15 cellular contexts compared by ENCODE assay signal in the genomic region with DNA sequence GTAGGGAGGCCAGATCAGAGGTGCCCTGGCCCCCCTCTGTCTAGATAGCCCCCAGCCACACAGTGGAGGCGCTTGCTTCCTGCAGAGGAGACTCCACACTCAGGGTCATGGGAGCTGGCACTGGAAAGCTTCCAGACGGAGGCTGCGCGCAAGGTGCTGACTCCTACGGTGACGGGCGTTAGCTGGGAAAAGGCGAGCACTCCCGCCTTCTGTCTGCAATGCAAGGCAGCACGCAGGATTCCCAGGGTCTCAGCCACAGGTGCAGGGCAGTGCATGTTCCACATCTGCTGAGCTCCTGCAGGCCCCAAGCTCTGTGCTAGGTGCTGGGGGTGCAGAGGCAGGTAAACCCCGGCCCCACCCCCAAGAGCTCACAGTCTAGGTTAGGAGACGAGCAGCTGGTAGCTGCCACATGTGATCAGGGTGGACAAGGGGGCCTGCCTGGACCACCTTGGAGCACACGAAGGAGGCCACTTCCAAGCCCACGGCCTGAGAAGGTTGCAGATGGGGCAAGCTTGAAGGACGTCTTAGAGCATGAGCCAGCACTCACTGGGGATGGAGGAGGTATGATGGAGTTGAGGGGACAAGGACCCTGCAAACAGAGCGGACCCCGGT.
DNase-seq lines count a peak whose midpoint lies in the region; ATAC-seq and TF ChIP-seq lines count a peak whose summit lies in the region.
"Had no signal": no experiment of that assay in that cellular context is flagged by ENCODE, and none has a peak within 500 bp of the region (broad histone marks: within the 10 kb centered on the region; RNA-seq: fewer than 3 reads in every experiment).

No MANE protein-coding gene starts in this region.

- intact Hi-C loops in PC-3 (cut with micrococcal nuclease), result no loop called here
- intact Hi-C loops in lower lobe of right lung (cut with DNase I), result no loop called here
- intact Hi-C loops in spleen (cut with DNase I; ENCODE audit: low total_unique reads), result no loop called here

- H3K9ac ChIP-seq in PC-3 (ENCODE audit: low read length), result no peak overlapping the region
- H3K9ac ChIP-seq: BLaER1 had no signal

- H3K4me2 ChIP-seq in PC-3 (ENCODE audit: low read length), result no peak overlapping the region
- H3K4me2 ChIP-seq: BLaER1 had no signal

- TF ChIP-seq CTCF in PC-3 (conservative IDR thresholded peaks at IDR 0.05; ENCODE audit: low read depth, low read length) (no peak), lower lobe of right lung (IDR thresholded peaks at IDR 0.05) (no peak), spleen (IDR thresholded peaks at IDR 0.05 in 8 of 11, conservative IDR thresholded peaks at IDR 0.05 in 3 of 11) (no peak), GM10266 (IDR thresholded peaks at IDR 0.05; ENCODE audit: control insufficient read depth, insufficient read depth, low read depth, missing control alignments) (no peak)

- no peaks in the 10 kb centered on the region for H3K36me3 ChIP-seq in PC-3 (ENCODE audit: low read depth, low read length)
- H3K36me3 ChIP-seq in lower lobe of right lung, result no peaks in the 10 kb centered on the region
- no peaks in the 10 kb centered on the region for H3K36me3 ChIP-seq in spleen
- H3K36me3 ChIP-seq: BLaER1, MG63 had no signal

- no peak overlapping the region for H3K27ac ChIP-seq in PC-3 (ENCODE audit: low read length)
- H3K27ac ChIP-seq in lower lobe of right lung, result no peak overlapping the region
- no peak overlapping the region for H3K27ac ChIP-seq in spleen
- H3K27ac ChIP-seq: 22Rv1, BLaER1 had no signal

- no peaks in the 10 kb centered on the region for H3K9me2 ChIP-seq in PC-3 (replicated peaks; ENCODE audit: low read length)

- DNase-seq in NCI-H748 (lab: John Stamatoyannopoulos, UW; ENCODE audit: unreplicated experiment) (peak; percentile 53), NCI-H748 treated with DMSO at 0.1 percent for 48 hours (lab: John Stamatoyannopoulos, UW) (no peak), PC-3 (no peak), lower lobe of right lung (peak; percentile 26), spleen (peak; percentile 56), GM10266 (ENCODE audit: extremely low spot score) (no peak)
- DNase-seq: DMS 273 treated with DMSO at 0.1 percent for 48 hours, MG63, NCI-H1092 treated with DMSO at 0.1 percent for 48 hours, NCI-H1694, NCI-H774 had no signal

- CTCF ChIA-PET in PC-3 (lab: Charles Lee), result no interaction called here

- H2AFZ ChIP-seq in PC-3 (ENCODE audit: low read length), result no peak overlapping the region

- no peaks in the 10 kb centered on the region for H3K27me3 ChIP-seq in PC-3 (ENCODE audit: low read length)
- peaks cover 7% of the 10 kb centered on the region for H3K27me3 ChIP-seq in lower lobe of right lung (ENCODE audit: low read depth)
- peaks cover 0 to 54% (median 0%) of the 10 kb centered on the region in 7 donors for H3K27me3 ChIP-seq in spleen (replicated peaks in 1 of 7)
- H3K27me3 ChIP-seq: MG63 had no signal

- no peaks in the 10 kb centered on the region for H3K79me2 ChIP-seq in PC-3 (ENCODE audit: low read length)

- no peaks in the 10 kb centered on the region for H3K4me1 ChIP-seq in PC-3 (ENCODE audit: insufficient read depth, low read length)
- no peaks in the 10 kb centered on the region for H3K4me1 ChIP-seq in lower lobe of right lung
- no peaks in the 10 kb centered on the region for H3K4me1 ChIP-seq in spleen

- no peak overlapping the region for H3K4me3 ChIP-seq in PC-3 (ENCODE audit: low read length)
- H3K4me3 ChIP-seq in lower lobe of right lung, result no peak overlapping the region
- no peak overlapping the region for H3K4me3 ChIP-seq in spleen
- H3K4me3 ChIP-seq: BLaER1, MG63 had no signal

- no peak for TF ChIP-seq POLR2A in spleen (IDR thresholded peaks at IDR 0.05)

- H3F3A ChIP-seq in PC-3 (ENCODE audit: low read length, unreplicated experiment), result no peaks in the 10 kb centered on the region

- H3K9me3 ChIP-seq in PC-3 (ENCODE audit: low read length) (no peaks in the 10 kb centered on the region), lower lobe of right lung (no peaks in the 10 kb centered on the region), spleen (no peaks in the 10 kb centered on the region)
- H3K9me3 ChIP-seq: MG63 had no signal

- POLR2A ChIA-PET in PC-3 (lab: Charles Lee; ENCODE audit: unreplicated experiment), result no interaction called here

- H4K20me1 ChIP-seq in PC-3 (ENCODE audit: low read length), result no peaks in the 10 kb centered on the region
- H4K20me1 ChIP-seq: BLaER1 had no signal

- ATAC-seq in PC-3, result peak; percentile 40
- ATAC-seq in lower lobe of right lung, result no peak
- ATAC-seq in GM18511 (IDR thresholded peaks at IDR 0.05; ENCODE audit: unreplicated experiment), result no peak
- no peak for ATAC-seq in HG02973 (IDR thresholded peaks at IDR 0.05; ENCODE audit: unreplicated experiment)

- no TSS peak for BruUV-seq in PC-3 (replicated peaks; lab: Mats Ljungman, UMichigan)

- WGBS in spleen, 5 donors, result 80 to 90% (median 88%) methylated on average over 16 to 17 of the region's 17 CpGs

Comparison
In these comparisons a context has a peak if more than half of its experiments do, and no peak if none do; other contexts are left out.
1. DNase-seq: peak in NCI-H748 (single experiment), lower lobe of right lung (single experiment) and spleen (single experiment); none in NCI-H748 treated with DMSO at 0.1 percent for 48 hours (single experiment), PC-3 (single experiment) and GM10266 (single experiment).